In genomic region chr7:5643280-5643679, GRCh38 we compare ENCODE assay signal across 9 cellular contexts. TPM values are rescaled to one million over a fixed set of nuclear protein-coding genes. Genes with fewer than 3 reads are reported as not detected.
A peak's percentile ranks its signal among the peaks of the same experiment; 100 is the strongest.
DNase-seq lines count a peak whose midpoint lies in the region; ATAC-seq, FAIRE-seq and TF ChIP-seq lines count a peak whose summit lies in the region.
"Had no signal": no experiment of that assay in that cellular context is flagged by ENCODE, and none has a peak within 500 bp of the region (broad histone marks: within the 10 kb centered on the region; RNA-seq: fewer than 3 reads in every experiment).

No MANE protein-coding gene starts in this region.

- H2AFZ ChIP-seq in keratinocyte (ENCODE audit: control insufficient read depth, low read length), result no peak overlapping the region

- H3K9me1 ChIP-seq in keratinocyte (ENCODE audit: control insufficient read depth, extremely low read depth, insufficient read depth, low read length), result no peaks in the 10 kb centered on the region

- no peak overlapping the region for H3K27ac ChIP-seq in right atrium auricular region
- H3K27ac ChIP-seq in keratinocyte (ENCODE audit: control insufficient read depth, insufficient read depth, low read length), result peak overlapping the region; percentile 85
- peak overlapping the region; percentile 47 for H3K27ac ChIP-seq in upper lobe of right lung

- intact Hi-C loops in Right ventricle myocardium superior (cut with DNase I), result no loop called here
- intact Hi-C loops in upper lobe of right lung (cut with DNase I), result no loop called here

- no peak overlapping the region for H3K4me3 Mint-ChIP-seq in activated naive CD4-positive, alpha-beta T cell treated with anti-CD3 and anti-CD28 coated beads, Interleukin-2, amount 10 ng/mL, durations not matched to agents 7 days and 5 days

- TF ChIP-seq CTCF in right atrium auricular region (IDR thresholded peaks at IDR 0.05), result no peak
- no peak for TF ChIP-seq CTCF in keratinocyte (optimal IDR thresholded peaks at IDR 0.05 in 1 of 3, IDR thresholded peaks at IDR 0.05 in 1 of 3, conservative IDR thresholded peaks at IDR 0.05 in 1 of 3; ENCODE audit: extremely low read depth in 1 of 3, insufficient read depth in 2 of 3, low read length in 3 of 3)
- no peak for TF ChIP-seq CTCF in upper lobe of right lung (IDR thresholded peaks at IDR 0.05)
- TF ChIP-seq CTCF in GM20000 (IDR thresholded peaks at IDR 0.05; ENCODE audit: extremely low read depth, missing control alignments), result no peak

- no peaks in the 10 kb centered on the region for H4K20me1 ChIP-seq in keratinocyte (ENCODE audit: control insufficient read depth, extremely low read depth, insufficient read depth, low read length)

- CTCF ChIA-PET in activated naive CD4-positive, alpha-beta T cell treated with anti-CD3 and anti-CD28 coated beads, Interleukin-2, amount 10 ng/mL, durations not matched to agents 7 days and 5 days (lab: Charles Lee), result interaction anchor here (1.3 kb wide), 1 partner anchor 148 kb away, joined by 3 read pairs; no protein-coding TSS in a partner anchor

- no peaks in the 10 kb centered on the region for H3K9me3 Mint-ChIP-seq in activated naive CD4-positive, alpha-beta T cell treated with anti-CD3 and anti-CD28 coated beads, Interleukin-2, amount 10 ng/mL, durations not matched to agents 7 days and 5 days

- H3K36me3 Mint-ChIP-seq in activated naive CD4-positive, alpha-beta T cell treated with anti-CD3 and anti-CD28 coated beads, Interleukin-2, amount 10 ng/mL, durations not matched to agents 7 days and 5 days, result peaks cover 40% of the 10 kb centered on the region

- no peaks in the 10 kb centered on the region for H3K27me3 Mint-ChIP-seq in activated naive CD4-positive, alpha-beta T cell treated with anti-CD3 and anti-CD28 coated beads, Interleukin-2, amount 10 ng/mL, durations not matched to agents 7 days and 5 days

- dilution Hi-C loops in keratinocyte (cut with MboI; ENCODE audit: extremely low pct_ligation_motif_present, low sequenced_read_pairs), result no loop called here

- H3K4me1 Mint-ChIP-seq in activated naive CD4-positive, alpha-beta T cell treated with anti-CD3 and anti-CD28 coated beads, Interleukin-2, amount 10 ng/mL, durations not matched to agents 7 days and 5 days, result peaks cover 41% of the 10 kb centered on the region

- peak overlapping the region; percentile 64 for H3K9ac ChIP-seq in keratinocyte (ENCODE audit: control insufficient read depth, extremely low read depth, insufficient read depth, low read length)

- H3K27ac Mint-ChIP-seq in activated naive CD4-positive, alpha-beta T cell treated with anti-CD3 and anti-CD28 coated beads, Interleukin-2, amount 10 ng/mL, durations not matched to agents 7 days and 5 days, result peak overlapping the region; percentile 74

- H3K27me3 ChIP-seq in right atrium auricular region, result no peaks in the 10 kb centered on the region
- no peaks in the 10 kb centered on the region for H3K27me3 ChIP-seq in keratinocyte (ENCODE audit: control insufficient read depth, extremely low read depth, insufficient read depth, low read length)
- H3K27me3 ChIP-seq in upper lobe of right lung, result no peaks in the 10 kb centered on the region

- DNase-seq in Right ventricle myocardium superior (peak; percentile 62), right atrium auricular region (ENCODE audit: low spot score) (no peak), keratinocyte (ENCODE audit: low read depth, low spot score) (no peak), upper lobe of right lung (no peak), ecto neural progenitor cell (ENCODE audit: low spot score) (no peak), GM20000 (ENCODE audit: low spot score) (no peak), occipital lobe (lab: John Stamatoyannopoulos, UW) (no peak)
- peak; percentile 55 for DNase-seq in activated naive CD4-positive, alpha-beta T cell treated with anti-CD3 and anti-CD28 coated beads, Interleukin-2, amount 10 ng/mL, durations not matched to agents 7 days and 5 days
- DNase-seq: NCI-H1417 treated with DMSO at 0.1 percent for 48 hours had no signal

- H3K79me2 ChIP-seq in keratinocyte (ENCODE audit: control insufficient read depth, insufficient read depth, low read length), result no peaks in the 10 kb centered on the region

- ATAC-seq in Right ventricle myocardium superior (ENCODE audit: poor library complexity) (peak; percentile 75), upper lobe of right lung (peak; percentile 75)

- no peak overlapping the region for H3K4me3 ChIP-seq in right atrium auricular region
- no peak overlapping the region for H3K4me3 ChIP-seq in keratinocyte (ENCODE audit: control insufficient read depth in 2 of 3, extremely low read depth in 1 of 3, insufficient read depth in 2 of 3, low read depth in 1 of 3, low read length in 3 of 3)
- no peak overlapping the region for H3K4me3 ChIP-seq in upper lobe of right lung

- H3K9me3 ChIP-seq in right atrium auricular region, result no peaks in the 10 kb centered on the region
- no peaks in the 10 kb centered on the region for H3K9me3 ChIP-seq in keratinocyte (ENCODE audit: control insufficient read depth, low read depth, low read length)
- H3K9me3 ChIP-seq in upper lobe of right lung, result no peaks in the 10 kb centered on the region

- H3K4me1 ChIP-seq in right atrium auricular region (peaks cover 0 to 12% of the 10 kb centered on the region in 2 donors), keratinocyte (ENCODE audit: control insufficient read depth, extremely low read depth, insufficient read depth, low read length) (peaks cover 52% of the 10 kb centered on the region), upper lobe of right lung (peaks cover 16% of the 10 kb centered on the region)

- peak; percentile 88 for FAIRE-seq in keratinocyte (lab: Jason Lieb, UNC)

- peak overlapping the region; percentile 70 for H3K4me2 ChIP-seq in keratinocyte (ENCODE audit: control insufficient read depth, extremely low read depth, insufficient read depth, low read depth, low read length)

- H3K36me3 ChIP-seq in right atrium auricular region (peaks cover 83% of the 10 kb centered on the region), keratinocyte (ENCODE audit: control insufficient read depth in 2 of 2, extremely low read depth in 1 of 2, insufficient read depth in 2 of 2, low read length in 2 of 2) (peaks cover 6 to 11% of the 10 kb centered on the region in 2 experiments), upper lobe of right lung (peaks cover 45% of the 10 kb centered on the region)

RNA-seq across cellular contexts. Expression of gene FSCN1, which starts 50.7 kb away (rescaled TPM):
- total RNA-seq in Right ventricle myocardium superior (9.7 TPM), right atrium auricular region (10 to 100 TPM; 14.4 to 31.2 TPM), upper lobe of right lung (52.5 TPM), occipital lobe (157 TPM)
- polyA plus RNA-seq in keratinocyte, result 133 to 291 TPM (median 149 TPM) in 3 replicates
- 120 TPM for polyA plus RNA-seq in keratinocyte (2011; ENCODE audit: low read depth)
- 92.2 and 328 TPM in 2 replicates for polyA plus RNA-seq in keratinocyte (2011; cell fraction: cytosol; rRNA removed)
- polyA plus RNA-seq in keratinocyte (2011; cell fraction: nucleus; rRNA removed), result 106 and 176 TPM in 2 replicates
- polyA plus RNA-seq in keratinocyte (2012; ENCODE audit: low replicate concordance), result 132 and 514 TPM in 2 replicates
- polyA minus RNA-seq in keratinocyte, result 100 to 357 TPM (median 134 TPM) in 3 replicates
- polyA minus RNA-seq in keratinocyte (2011; cell fraction: cytosol; rRNA and poly(A)+ RNA removed), result 829 TPM
- polyA minus RNA-seq in keratinocyte (2011; cell fraction: nucleus; rRNA and poly(A)+ RNA removed), result 210 and 230 TPM in 2 replicates

Comparison
In these comparisons a context has a peak if more than half of its experiments do, and no peak if none do; other contexts are left out.
1. DNase-seq: peak in Right ventricle myocardium superior (single experiment) and activated naive CD4-positive, alpha-beta T cell treated with anti-CD3 and anti-CD28 coated beads, Interleukin-2, amount 10 ng/mL, durations not matched to agents 7 days and 5 days (single experiment); none in right atrium auricular region (single experiment), keratinocyte (single experiment), upper lobe of right lung (single experiment), ecto neural progenitor cell (single experiment), GM20000 (single experiment) and occipital lobe (single experiment).
2. H3K27ac ChIP-seq: peak in keratinocyte (single experiment) and upper lobe of right lung (single experiment); none in right atrium auricular region (0 of 2).